ENCODE assay signal across 7 cellular contexts in genomic region chr17:47839899-47840741, GRCh38. TPM values are rescaled to one million over a fixed set of nuclear protein-coding genes. Genes with fewer than 3 reads are reported as not detected.
DNase-seq lines count a peak whose midpoint lies in the region; TF ChIP-seq lines count a peak whose summit lies in the region.

No MANE protein-coding gene starts in this region.

- peak overlapping the region; percentile 55 for H3K9ac ChIP-seq in smooth muscle cell (ENCODE audit: low read depth)

- H3K36me3 ChIP-seq in hepatocyte (replicated peaks; ENCODE audit: insufficient read depth, low read depth) (no peaks in the 10 kb centered on the region), smooth muscle cell (ENCODE audit: low read depth) (no peaks in the 10 kb centered on the region)

- H3K4me3 ChIP-seq in HFF-Myc (replicated peaks; ENCODE audit: low read depth, low read length), result peak overlapping the region; percentile 75
- peak overlapping the region; percentile 71 for H3K4me3 ChIP-seq in hepatocyte
- peak overlapping the region; percentile 72 for H3K4me3 ChIP-seq in smooth muscle cell

- WGBS in hepatocyte (ENCODE audit: low lambda C conversion rate, missing lambda C conversion rate), result 56% methylated on average over 17 of the region's 17 CpGs
- WGBS in smooth muscle cell (ENCODE audit: low lambda C conversion rate), result 66% methylated on average over 17 of the region's 17 CpGs

- H3K4me2 ChIP-seq in hepatocyte, result peak overlapping the region; percentile 94
- peak overlapping the region; percentile 84 for H3K4me2 ChIP-seq in smooth muscle cell

- H3K9me3 ChIP-seq in hepatocyte (ENCODE audit: low read depth) (no peaks in the 10 kb centered on the region), smooth muscle cell (replicated peaks; ENCODE audit: low read depth) (no peaks in the 10 kb centered on the region)

- no peaks in the 10 kb centered on the region for H4K20me1 ChIP-seq in hepatocyte (ENCODE audit: insufficient read depth, poor library complexity, severe bottlenecking)
- no peaks in the 10 kb centered on the region for H4K20me1 ChIP-seq in smooth muscle cell (ENCODE audit: low read depth)

- peaks cover 7% of the 10 kb centered on the region for H3F3A ChIP-seq in smooth muscle cell (ENCODE audit: low read depth)

- no peak for DNase-seq in HFF-Myc (ENCODE audit: extremely low read depth, low read depth)
- DNase-seq in hepatocyte (ENCODE audit: low spot score), result no peak
- DNase-seq in smooth muscle cell (lab: John Stamatoyannopoulos, UW; ENCODE audit: unreplicated experiment), result no peak
- DNase-seq in middle frontal gyrus (ENCODE audit: extremely low spot score, low spot score), result no peak
- no peak for DNase-seq in NCI-H774 (lab: John Stamatoyannopoulos, UW)
- DNase-seq in MV-4-11 (lab: John Stamatoyannopoulos, UW), result no peak

- H3K27ac ChIP-seq in VCaP (peak overlapping the region; percentile 79; the same call in 1 of the 2 replicates), hepatocyte (peak overlapping the region; percentile 67), smooth muscle cell (ENCODE audit: low read depth) (no peak overlapping the region)

- no peak for TF ChIP-seq CTCF in HFF-Myc (IDR thresholded peaks at IDR 0.05; ENCODE audit: low read depth, low read length, missing control alignments)
- TF ChIP-seq CTCF in VCaP (conservative IDR thresholded peaks at IDR 0.05), result no peak
- TF ChIP-seq CTCF in hepatocyte (IDR thresholded peaks at IDR 0.05; ENCODE audit: poor library complexity), result no peak
- TF ChIP-seq CTCF in smooth muscle cell (IDR thresholded peaks at IDR 0.05; ENCODE audit: borderline replicate concordance, insufficient read depth, poor library complexity, severe bottlenecking), result no peak

- H3K4me1 ChIP-seq in hepatocyte (ENCODE audit: insufficient read depth) (peaks cover 36% of the 10 kb centered on the region), smooth muscle cell (ENCODE audit: low read depth) (peaks cover 7% of the 10 kb centered on the region)

- H3K27me3 ChIP-seq in hepatocyte (no peaks in the 10 kb centered on the region), smooth muscle cell (ENCODE audit: low read depth) (no peaks in the 10 kb centered on the region)

- H2AFZ ChIP-seq in hepatocyte (peak overlapping the region; percentile 79), smooth muscle cell (ENCODE audit: low read depth) (peak overlapping the region; percentile 68)

- H3K9me2 ChIP-seq in hepatocyte (replicated peaks; ENCODE audit: insufficient read depth), result no peaks in the 10 kb centered on the region

- H3K79me2 ChIP-seq in hepatocyte, result peaks cover 17% of the 10 kb centered on the region
- peaks cover 9% of the 10 kb centered on the region for H3K79me2 ChIP-seq in smooth muscle cell (ENCODE audit: low read depth)

RNA-seq across cellular contexts. Expression of gene SCRN2, which starts 1.0 kb away (rescaled TPM):
- total RNA-seq in hepatocyte (20.4 and 35.3 TPM in 2 replicates), smooth muscle cell (16.0 and 18.6 TPM in 2 replicates)
- polyA plus RNA-seq in hepatocyte (59.8 and 79.0 TPM in 2 replicates), smooth muscle cell (45.0 and 49.4 TPM in 2 replicates)

RNA-seq across cellular contexts. Expression of gene LRRC46, which starts 8.7 kb away (rescaled TPM):
- total RNA-seq in hepatocyte (not detected in 2 replicates), smooth muscle cell (not detected in 2 replicates)
- polyA plus RNA-seq in hepatocyte (0.78 and 0.83 TPM in 2 replicates), smooth muscle cell (0.26 and 1.2 TPM in 2 replicates)

RNA-seq across cellular contexts. Expression of gene MRPL10, which starts 8.8 kb away (rescaled TPM):
- total RNA-seq in hepatocyte, result 30.7 and 38.2 TPM in 2 replicates
- 33.7 and 34.7 TPM in 2 replicates for polyA plus RNA-seq in hepatocyte
- 24.0 and 30.4 TPM in 2 replicates for total RNA-seq in smooth muscle cell
- 36.6 and 40.4 TPM in 2 replicates for polyA plus RNA-seq in smooth muscle cell

RNA-seq across cellular contexts. Expression of gene SP6, which starts 10.8 kb away (rescaled TPM):
- total RNA-seq in hepatocyte, result 0.80 and 1.3 TPM in 2 replicates
- 1.3 and 1.7 TPM in 2 replicates for polyA plus RNA-seq in hepatocyte
- total RNA-seq in smooth muscle cell, result 9.3 and 9.8 TPM in 2 replicates
- 10.7 and 13.1 TPM in 2 replicates for polyA plus RNA-seq in smooth muscle cell

RNA-seq across cellular contexts. Expression of gene OSBPL7, which starts 18.5 kb away (rescaled TPM):
- 3.9 and 6.2 TPM in 2 replicates for total RNA-seq in hepatocyte
- polyA plus RNA-seq in hepatocyte, result 9.3 and 9.8 TPM in 2 replicates
- total RNA-seq in smooth muscle cell, result 3.7 and 9.2 TPM in 2 replicates
- 6.3 and 8.4 TPM in 2 replicates for polyA plus RNA-seq in smooth muscle cell
